Comparison of ENCODE assay signal across 8 cellular contexts in genomic region chr4:88659061-88659889, GRCh38. TPM values are rescaled to one million over a fixed set of nuclear protein-coding genes. Genes with fewer than 3 reads are reported as not detected.
DNase-seq lines count a peak whose midpoint lies in the region; ATAC-seq, FAIRE-seq and TF ChIP-seq lines count a peak whose summit lies in the region.

No MANE protein-coding gene starts in this region.

- H3K4me3 ChIP-seq in Caco-2 (ENCODE audit: low read depth, low read length) (no peak overlapping the region), parathyroid adenoma (ENCODE audit: low read depth, low read length) (no peak overlapping the region)

- H3K27me3 ChIP-seq in Caco-2 (replicated peaks; ENCODE audit: control insufficient read depth, insufficient read depth, low read length), result no peaks in the 10 kb centered on the region
- H3K27me3 ChIP-seq in parathyroid adenoma (ENCODE audit: control insufficient read depth, insufficient read depth, low read length), result no peaks in the 10 kb centered on the region

- no peak overlapping the region for H3K9ac ChIP-seq in parathyroid adenoma

- no peaks in the 10 kb centered on the region for H3K27me3 Mint-ChIP-seq in Caco-2 (ENCODE audit: insufficient read depth, unreplicated experiment)
- no peaks in the 10 kb centered on the region for H3K27me3 Mint-ChIP-seq in activated T-cell treated with anti-CD3 and anti-CD28 coated beads, Interleukin-2, amount 50 U/mL, for 4 hours (ENCODE audit: low read depth)

- H3K36me3 ChIP-seq in Caco-2 (ENCODE audit: control insufficient read depth, insufficient read depth, low read length) (no peaks in the 10 kb centered on the region; the same call in 1 of the 2 replicates), parathyroid adenoma (ENCODE audit: control insufficient read depth, insufficient read depth, low read length) (no peaks in the 10 kb centered on the region)

- peak; percentile 95 for ATAC-seq in GM18511 (IDR thresholded peaks at IDR 0.05; ENCODE audit: unreplicated experiment)
- ATAC-seq in HG02852 (IDR thresholded peaks at IDR 0.05; ENCODE audit: unreplicated experiment), result peak; percentile 94
- peak; percentile 77 to 80 for ATAC-seq in activated T-cell treated with anti-CD3 and anti-CD28 coated beads, Interleukin-2, amount 50 U/mL, for 4 hours

- CTCF ChIA-PET in Caco-2 (lab: Charles Lee), result interaction anchor here (0.6 to 1.4 kb wide), 22 partner anchors 10 to 626 kb away, joined by 3 to 68 read pairs (median 5); partner anchors contain the start of gene PYURF

- BruUV-seq in Caco-2 (replicated peaks; lab: Mats Ljungman, UMichigan), result no TSS peak

- H2AFZ ChIP-seq in parathyroid adenoma, result peak overlapping the region; percentile 38

- H3K4me2 ChIP-seq in parathyroid adenoma (ENCODE audit: low read length), result no peak overlapping the region

- no peaks in the 10 kb centered on the region for H3K9me3 ChIP-seq in Caco-2
- H3K9me3 ChIP-seq in parathyroid adenoma (ENCODE audit: control insufficient read depth, low read length), result no peaks in the 10 kb centered on the region

- H3K36me3 Mint-ChIP-seq in Caco-2 (ENCODE audit: insufficient read depth, unreplicated experiment), result no peaks in the 10 kb centered on the region
- H3K36me3 Mint-ChIP-seq in activated T-cell treated with anti-CD3 and anti-CD28 coated beads, Interleukin-2, amount 50 U/mL, for 4 hours (ENCODE audit: insufficient read depth), result peaks cover 37% of the 10 kb centered on the region

- no peaks in the 10 kb centered on the region for H3K79me2 ChIP-seq in parathyroid adenoma

- no peaks in the 10 kb centered on the region for H3K9me3 Mint-ChIP-seq in Caco-2 (ENCODE audit: unreplicated experiment)
- no peaks in the 10 kb centered on the region for H3K9me3 Mint-ChIP-seq in activated T-cell treated with anti-CD3 and anti-CD28 coated beads, Interleukin-2, amount 50 U/mL, for 4 hours

- intact Hi-C loops in Caco-2 (cut with micrococcal nuclease; ENCODE audit: unreplicated experiment), result loop anchor here (1.0 kb wide), 4 partner anchors 12 to 133 kb away; partner anchors contain the start of gene HERC3
- intact Hi-C loops in posterior vena cava (cut with DNase I), result loop anchor here in 1 of 2 donors (5.0 to 10.0 kb wide), 2 partner anchors 64 to 132 kb away; partner anchors contain the start of gene HERC3

- H3K4me3 Mint-ChIP-seq in Caco-2 (ENCODE audit: unreplicated experiment), result peak overlapping the region; percentile 20
- no peak overlapping the region for H3K4me3 Mint-ChIP-seq in activated T-cell treated with anti-CD3 and anti-CD28 coated beads, Interleukin-2, amount 50 U/mL, for 4 hours

- no peak for FAIRE-seq in frontal cortex (lab: Jason Lieb, UNC)

- H3K4me1 ChIP-seq in Caco-2 (peaks cover 34% of the 10 kb centered on the region), parathyroid adenoma (peaks cover 2% of the 10 kb centered on the region)

- H3K27ac Mint-ChIP-seq in Caco-2 (ENCODE audit: unreplicated experiment), result peak overlapping the region; percentile 6

- DNase-seq in Caco-2 (peak; percentile 70 to 71), NCI-H2227 (lab: John Stamatoyannopoulos, UW; ENCODE audit: unreplicated experiment) (peak; percentile 40), frontal cortex (ENCODE audit: low spot score in 2 of 2) (peak; percentile 11 to 37), posterior vena cava (ENCODE audit: low spot score) (no peak)
- peak; percentile 14 for DNase-seq in activated T-cell treated with anti-CD3 and anti-CD28 coated beads, Interleukin-2, amount 50 U/mL, for 4 hours

- no peak overlapping the region for H3K27ac ChIP-seq in parathyroid adenoma

- H3K4me1 Mint-ChIP-seq in Caco-2 (ENCODE audit: low read depth, unreplicated experiment), result peaks cover 29% of the 10 kb centered on the region
- peaks cover 12% of the 10 kb centered on the region for H3K4me1 Mint-ChIP-seq in activated T-cell treated with anti-CD3 and anti-CD28 coated beads, Interleukin-2, amount 50 U/mL, for 4 hours (ENCODE audit: low read depth)

- POLR2A ChIA-PET in Caco-2 (lab: Charles Lee), result interaction anchor here (0.5 to 1.2 kb wide), 3 partner anchors 12 to 135 kb away, joined by 4 to 6 read pairs (median 4); partner anchors contain the start of gene PYURF

- TF ChIP-seq CTCF in Caco-2 (IDR thresholded peaks at IDR 0.05; ENCODE audit: insufficient read depth in 1 of 2, low read depth in 1 of 2, low read length in 1 of 2, severe bottlenecking in 1 of 2, unreplicated experiment in 1 of 2) (peak; percentile 70 to 71), parathyroid adenoma (IDR thresholded peaks at IDR 0.05) (peak; percentile 75)

RNA-seq across cellular contexts. Expression of gene NAP1L5, which starts 38.4 kb away (rescaled TPM):
- total RNA-seq in Caco-2 (2022), result not detected in 2 replicates
- 1 to 10 TPM; 3.6 to 5.6 (median 4.2) TPM for total RNA-seq in activated T-cell treated with anti-CD3 and anti-CD28 coated beads, Interleukin-2, amount 50 U/mL, for 4 hours
- 48.1 TPM for total RNA-seq in frontal cortex
- 10 to 100 TPM in 1 of 2 donors, 1 to 10 TPM in 1; 9.3 to 15.0 TPM for total RNA-seq in posterior vena cava
